Comparison of ENCODE assay signal across 1 cellular context in genomic region chr7:2102375-2102723, GRCh38.
TF ChIP-seq lines count a peak whose summit lies in the region.

No MANE protein-coding gene starts in this region.

TF ChIP-seq in IMR-90, 13 proteins besides CTCF, POLR2A, EP300 and RAD21 (continued from another document):
- TF ChIP-seq, protein P1, sequence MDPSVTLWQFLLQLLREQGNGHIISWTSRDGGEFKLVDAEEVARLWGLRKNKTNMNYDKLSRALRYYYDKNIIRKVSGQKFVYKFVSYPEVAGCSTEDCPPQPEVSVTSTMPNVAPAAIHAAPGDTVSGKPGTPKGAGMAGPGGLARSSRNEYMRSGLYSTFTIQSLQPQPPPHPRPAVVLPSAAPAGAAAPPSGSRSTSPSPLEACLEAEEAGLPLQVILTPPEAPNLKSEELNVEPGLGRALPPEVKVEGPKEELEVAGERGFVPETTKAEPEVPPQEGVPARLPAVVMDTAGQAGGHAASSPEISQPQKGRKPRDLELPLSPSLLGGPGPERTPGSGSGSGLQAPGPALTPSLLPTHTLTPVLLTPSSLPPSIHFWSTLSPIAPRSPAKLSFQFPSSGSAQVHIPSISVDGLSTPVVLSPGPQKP (IDR thresholded peaks at IDR 0.05; ENCODE audit: borderline replicate concordance, low read depth, low read length): no peak
- TF ChIP-seq NFE2L2 (IDR thresholded peaks at IDR 0.05; ENCODE audit: low read depth, low read length) (no peak), FOS (IDR thresholded peaks at IDR 0.05; ENCODE audit: low read depth, low read length) (no peak), MAZ (IDR thresholded peaks at IDR 0.05; ENCODE audit: borderline replicate concordance, low read depth, low read length) (no peak), BHLHE40 (IDR thresholded peaks at IDR 0.05; ENCODE audit: low read depth, low read length) (no peak), RFX5 (IDR thresholded peaks at IDR 0.05; ENCODE audit: low read depth, low read length) (no peak)
